10 cellular contexts compared by ENCODE assay signal in the genomic region with DNA sequence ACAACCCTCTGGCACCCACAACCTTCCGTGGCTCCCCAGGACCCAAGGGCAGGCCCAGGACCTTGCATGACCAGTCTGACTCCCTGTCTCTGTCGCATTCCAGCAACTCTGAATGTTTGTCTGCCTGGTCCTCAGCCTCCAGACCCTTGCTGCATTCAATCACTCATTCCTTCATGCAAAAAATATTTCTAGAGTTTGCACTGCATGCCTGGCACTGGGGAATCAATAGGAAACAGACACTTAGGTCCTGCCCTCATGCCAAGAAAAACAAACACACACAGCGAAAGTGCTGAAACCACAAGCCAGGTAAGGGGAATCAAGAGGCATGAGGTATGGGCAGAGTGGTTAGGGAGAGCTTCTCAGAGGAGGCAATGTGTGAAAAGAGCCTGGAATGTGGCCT. TPM values are rescaled to one million over a fixed set of nuclear protein-coding genes. Genes with fewer than 3 reads are reported as not detected.
A peak's percentile ranks its signal among the peaks of the same experiment; 100 is the strongest.
DNase-seq lines count a peak whose midpoint lies in the region; ATAC-seq and TF ChIP-seq lines count a peak whose summit lies in the region.
"Not testable (repeated sequence)": the region's sequence is repeated elsewhere in the genome, so short reads cannot be mapped to it uniquely, and the experiment has no call there.
"Had no signal": no experiment of that assay in that cellular context is flagged by ENCODE, and none has a peak within 500 bp of the region (broad histone marks: within the 10 kb centered on the region; RNA-seq: fewer than 3 reads in every experiment).

No MANE protein-coding gene starts in this region.

- not testable (repeated sequence) for H3K9me3 Mint-ChIP-seq in osteocyte (ENCODE audit: unreplicated experiment)

- not testable (repeated sequence) for H3K4me3 ChIP-seq in lower lobe of right lung; thyroid gland (replicated peaks in 1 of 3)

- not testable (repeated sequence) for H3K36me3 Mint-ChIP-seq in osteocyte (ENCODE audit: unreplicated experiment)

- not testable (repeated sequence) for H3K36me3 ChIP-seq in lower lobe of right lung, thyroid gland

- H3K27me3 Mint-ChIP-seq in osteocyte (ENCODE audit: unreplicated experiment), result not testable (repeated sequence)

- not testable (repeated sequence) for TF ChIP-seq CTCF in lower lobe of right lung (IDR thresholded peaks at IDR 0.05); osteocyte (IDR thresholded peaks at IDR 0.05); thyroid gland (IDR thresholded peaks at IDR 0.05)

- intact Hi-C loops in lower lobe of right lung (cut with DNase I); thyroid gland (cut with DNase I): not testable (repeated sequence)

- DNase-seq in Caki2 (ENCODE audit: low read depth) (peak; percentile 35), NCI-H2029 treated with DMSO at 0.1 percent for 48 hours (lab: John Stamatoyannopoulos, UW) (peak; percentile 29), ecto neural progenitor cell (ENCODE audit: low spot score) (peak; percentile 8), left lobe of liver (ENCODE audit: low spot score) (peak; percentile 34), osteocyte (ENCODE audit: extremely low spot score, unreplicated experiment) (peak; percentile 27), thyroid gland (peak; percentile 60 to 64), ureter (ENCODE audit: low spot score) (peak; percentile 1)
- DNase-seq in lower lobe of right lung, result not testable (repeated sequence)

- H3K27ac Mint-ChIP-seq in osteocyte (ENCODE audit: unreplicated experiment), result not testable (repeated sequence)

- not testable (repeated sequence) for H3K9me3 ChIP-seq in lower lobe of right lung, thyroid gland

- H3K27ac ChIP-seq in lower lobe of right lung, result peak overlapping the region; percentile 67
- H3K27ac ChIP-seq in thyroid gland, result peak overlapping the region in 2 of 3 donors; percentile 70 to 82

- TF ChIP-seq POLR2A in thyroid gland (IDR thresholded peaks at IDR 0.05), result not testable (repeated sequence)

- not testable (repeated sequence) for H3K4me1 Mint-ChIP-seq in osteocyte (ENCODE audit: unreplicated experiment)

- H3K4me3 Mint-ChIP-seq in osteocyte (ENCODE audit: unreplicated experiment), result not testable (repeated sequence)

- not testable (repeated sequence) for H3K27me3 ChIP-seq in lower lobe of right lung (ENCODE audit: low read depth); thyroid gland

- WGBS in thyroid gland, 2 donors, result 39 to 47% methylated on average over 2 to 3 of the region's 3 CpGs

- in situ Hi-C loops in Caki2 (cut with HindIII; ENCODE audit: low pct_unique_long_range_greater_than_20kb, low sequenced_read_pairs), result not testable (repeated sequence)

- ATAC-seq in left lobe of liver, lower lobe of right lung: not testable (repeated sequence)

- H3K4me1 ChIP-seq in lower lobe of right lung, result not testable (repeated sequence)
- H3K4me1 ChIP-seq in thyroid gland, result peaks cover 6 to 46% of the 10 kb centered on the region in 2 donors

RNA-seq across cellular contexts. Expression of gene GGTLC1, which starts 1.9 kb away (rescaled TPM):
- not detected in 2 replicates for total RNA-seq in Caki2 (2014; rRNA removed; shearing (Covaris generic); ENCODE audit: low replicate concordance)
- total RNA-seq in left lobe of liver (not detected), lower lobe of right lung (57.2 TPM), osteocyte (not detected in 2 replicates), thyroid gland (1 to 10 TPM in 3 of 4 donors, not detected in 1; 2.0 to 5.9 (median 4.8) TPM), ureter (not detected)
- total RNA-seq: CD4-positive, alpha-beta T cell; CD8-positive, alpha-beta memory T cell had no signal
